In genomic region chr3:17195856-17196604, GRCh38 we compare ENCODE assay signal across 8 cellular contexts.
DNase-seq lines count a peak whose midpoint lies in the region; ATAC-seq, FAIRE-seq and TF ChIP-seq lines count a peak whose summit lies in the region.

No MANE protein-coding gene starts in this region.

- FAIRE-seq in GM12891 (lab: Jason Lieb, UNC) (peak; percentile 95), small intestine (lab: Jason Lieb, UNC) (no peak)

- H3K27ac ChIP-seq in dorsolateral prefrontal cortex (peak overlapping the region in 58 of 59 donors; percentile 24 to 95 (median 86)), upper lobe of right lung (no peak overlapping the region), small intestine (ENCODE audit: low read depth in 1 of 2, low read length in 1 of 2) (no peak overlapping the region)

- 0 out of 2 replicates have a peak, but pooled peaks have one; percentile 12 for TF ChIP-seq RAD21 in Ishikawa (IDR thresholded peaks at IDR 0.05; ENCODE audit: low read depth)

- H3K4me1 ChIP-seq in upper lobe of right lung (no peaks in the 10 kb centered on the region), small intestine (ENCODE audit: control insufficient read depth in 2 of 2, insufficient read depth in 1 of 2, low read depth in 1 of 2, low read length in 1 of 2) (no peaks in the 10 kb centered on the region)

- TF ChIP-seq EP300 in Ishikawa (IDR thresholded peaks at IDR 0.05; ENCODE audit: borderline replicate concordance), result no peak

- H3K4me3 ChIP-seq in dorsolateral prefrontal cortex, result peak overlapping the region in 10 of 59 donors; percentile 1 to 19 (median 6)
- no peak overlapping the region for H3K4me3 ChIP-seq in upper lobe of right lung
- H3K4me3 ChIP-seq in small intestine (ENCODE audit: low read depth in 1 of 2, low read length in 2 of 2), result no peak overlapping the region

- H3K36me3 ChIP-seq in upper lobe of right lung (peaks cover 2% of the 10 kb centered on the region), small intestine (ENCODE audit: control insufficient read depth in 2 of 2, insufficient read depth in 2 of 2, low read length in 2 of 2) (no peaks in the 10 kb centered on the region)

- TF ChIP-seq CTCF in dorsolateral prefrontal cortex (IDR thresholded peaks at IDR 0.05 in 54 of 56, conservative IDR thresholded peaks at IDR 0.05 in 2 of 56; ENCODE audit: low read depth in 1 of 56, partially characterized antibody in 56 of 56), result peak in 52 of 56 donors; percentile 13 to 69 (median 44)
- peak; percentile 23 for TF ChIP-seq CTCF in upper lobe of right lung (IDR thresholded peaks at IDR 0.05)

- no peaks in the 10 kb centered on the region for H3K9me3 ChIP-seq in upper lobe of right lung
- H3K9me3 ChIP-seq in small intestine (ENCODE audit: control insufficient read depth, low read depth), result no peaks in the 10 kb centered on the region

- no peak for TF ChIP-seq POLR2A in GM12891 (IDR thresholded peaks at IDR 0.05; ENCODE audit: low read depth, low read length)

- intact Hi-C loops in dorsolateral prefrontal cortex (cut with DNase I) (loop anchor here (5.0 to 10.0 kb wide), 2 partner anchors 36 to 161 kb away; no protein-coding TSS in a partner anchor), upper lobe of right lung (cut with DNase I) (no loop called here)

- ATAC-seq in GM21619 (IDR thresholded peaks at IDR 0.05; ENCODE audit: unreplicated experiment) (peak; percentile 78), upper lobe of right lung (peak; percentile 75)

- DNase-seq in GM12891 (ENCODE audit: insufficient read length, low spot score), result peak; percentile 12
- no peak for DNase-seq in dorsolateral prefrontal cortex
- no peak for DNase-seq in upper lobe of right lung
- DNase-seq in NCI-H2227 treated with DMSO at 0.1 percent for 48 hours (lab: John Stamatoyannopoulos, UW), result no peak
- DNase-seq in NCI-H526 (lab: John Stamatoyannopoulos, UW), result no peak
- DNase-seq in small intestine, result no peak

- no peaks in the 10 kb centered on the region for H3K27me3 ChIP-seq in dorsolateral prefrontal cortex
- no peaks in the 10 kb centered on the region for H3K27me3 ChIP-seq in upper lobe of right lung
- no peaks in the 10 kb centered on the region for H3K27me3 ChIP-seq in small intestine (ENCODE audit: control insufficient read depth in 2 of 2, insufficient read depth in 2 of 2, low read length in 2 of 2)

- 52 to 77% (median 69%) methylated on average over 5 of the region's 5 CpGs for WGBS in small intestine, 3 donors

TF ChIP-seq in GM12891, 5 proteins besides CTCF, POLR2A, EP300 and RAD21:
- TF ChIP-seq SPI1 (IDR thresholded peaks at IDR 0.05; ENCODE audit: low read depth, low read length) (peak; percentile 98), POU2F2 (IDR thresholded peaks at IDR 0.05; ENCODE audit: low read depth, low read length) (0 out of 2 replicates have a peak, but pooled peaks have one; percentile 30), TAF1 (IDR thresholded peaks at IDR 0.05; ENCODE audit: low read depth, low read length) (no peak), PAX5 (IDR thresholded peaks at IDR 0.05; ENCODE audit: insufficient read depth, low read length, severe bottlenecking) (no peak)
TF ChIP-seq in GM12891: peak in this region for 2.

TF ChIP-seq in Ishikawa, 13 proteins besides CTCF, POLR2A, EP300 and RAD21:
- TF ChIP-seq CREB1 (IDR thresholded peaks at IDR 0.05; ENCODE audit: low read depth) (no peak), NFIC (IDR thresholded peaks at IDR 0.05) (no peak), FOXM1 (IDR thresholded peaks at IDR 0.05; ENCODE audit: borderline replicate concordance, low read depth) (no peak), MAX (IDR thresholded peaks at IDR 0.05) (no peak), YY1 (IDR thresholded peaks at IDR 0.05; ENCODE audit: low read depth) (no peak), CEBPB (IDR thresholded peaks at IDR 0.05) (no peak), ZBTB7A (IDR thresholded peaks at IDR 0.05; ENCODE audit: low read depth) (no peak), REST (IDR thresholded peaks at IDR 0.05; ENCODE audit: low read depth) (no peak), EGR1 (IDR thresholded peaks at IDR 0.05) (no peak), TAF1 (IDR thresholded peaks at IDR 0.05; ENCODE audit: low read depth) (no peak)

Comparison
In these comparisons a context has a peak if more than half of its experiments do, and no peak if none do; other contexts are left out.
1. H3K27ac ChIP-seq: peak in dorsolateral prefrontal cortex (58 of 59); none in upper lobe of right lung (single experiment) and small intestine (0 of 2).